ENCODE assay signal across 1 cellular context in genomic region chr16:74984670-74985411, GRCh38.
TF ChIP-seq lines count a peak whose summit lies in the region.

WDR59 (minus strand) TSS chr16:74985123; CDS start chr16:74985017, 106 bp downstream.

TF ChIP-seq in SK-N-SH, 30 proteins besides CTCF, POLR2A, EP300 and RAD21 (continued from another document):
- TF ChIP-seq, protein P1, sequence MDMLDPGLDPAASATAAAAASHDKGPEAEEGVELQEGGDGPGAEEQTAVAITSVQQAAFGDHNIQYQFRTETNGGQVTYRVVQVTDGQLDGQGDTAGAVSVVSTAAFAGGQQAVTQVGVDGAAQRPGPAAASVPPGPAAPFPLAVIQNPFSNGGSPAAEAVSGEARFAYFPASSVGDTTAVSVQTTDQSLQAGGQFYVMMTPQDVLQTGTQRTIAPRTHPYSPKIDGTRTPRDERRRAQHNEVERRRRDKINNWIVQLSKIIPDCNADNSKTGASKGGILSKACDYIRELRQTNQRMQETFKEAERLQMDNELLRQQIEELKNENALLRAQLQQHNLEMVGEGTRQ (IDR thresholded peaks at IDR 0.05; ENCODE audit: borderline replicate concordance, low read depth, low read length): no peak
